Comparison of ENCODE assay signal across 12 cellular contexts in genomic region chr1:5448486-5448885, GRCh38.
DNase-seq lines count a peak whose midpoint lies in the region; ATAC-seq lines count a peak whose summit lies in the region.
"Had no signal": no experiment of that assay in that cellular context is flagged by ENCODE, and none has a peak within 500 bp of the region (broad histone marks: within the 10 kb centered on the region; RNA-seq: fewer than 3 reads in every experiment).

No MANE protein-coding gene starts in this region.

- no peak overlapping the region for H3K4me3 Mint-ChIP-seq in activated naive CD8-positive, alpha-beta T cell treated with anti-CD3 and anti-CD28 coated beads, Interleukin-2, amount 50 U/mL, for 24 hours

- H3K9me3 Mint-ChIP-seq in activated naive CD8-positive, alpha-beta T cell treated with anti-CD3 and anti-CD28 coated beads, Interleukin-2, amount 50 U/mL, for 24 hours: peaks cover 4% of the 10 kb centered on the region

- DNase-seq in stimulated activated CD4-positive, alpha-beta T cell treated with anti-CD3 and anti-CD28 coated beads, Interleukin-15, amount 100 ng/mL, for 24 hours: peak; percentile 24
- DNase-seq in stimulated activated CD4-positive, alpha-beta T cell treated with anti-CD3 and anti-CD28 coated beads, Interleukin-4, amount 100 ng/mL, for 1 hour: no peak
- DNase-seq in activated CD4-positive, alpha-beta T cell treated with anti-CD3 and anti-CD28 coated beads for 48 hours: peak; percentile 22
- DNase-seq in activated naive CD8-positive, alpha-beta T cell treated with anti-CD3 and anti-CD28 coated beads, Interleukin-2, amount 50 U/mL, for 24 hours: peak; percentile 14
- DNase-seq in NCI-H524 (lab: John Stamatoyannopoulos, UW): no peak
- DNase-seq: BE2C, psoas muscle, stomach had no signal

- no peaks in the 10 kb centered on the region for H3K27me3 Mint-ChIP-seq in activated naive CD8-positive, alpha-beta T cell treated with anti-CD3 and anti-CD28 coated beads, Interleukin-2, amount 50 U/mL, for 24 hours

- H3K36me3 Mint-ChIP-seq in activated naive CD8-positive, alpha-beta T cell treated with anti-CD3 and anti-CD28 coated beads, Interleukin-2, amount 50 U/mL, for 24 hours (ENCODE audit: low read depth): no peaks in the 10 kb centered on the region
- H3K36me3 Mint-ChIP-seq: activated naive CD4-positive, alpha-beta T cell treated with anti-CD3 and anti-CD28 coated beads, Interleukin-2, amount 50 U/mL, for 72 hours had no signal

- peaks cover 3% of the 10 kb centered on the region for H3K4me1 Mint-ChIP-seq in activated naive CD8-positive, alpha-beta T cell treated with anti-CD3 and anti-CD28 coated beads, Interleukin-2, amount 50 U/mL, for 24 hours

- no peak for ATAC-seq in activated naive CD8-positive, alpha-beta T cell treated with anti-CD3 and anti-CD28 coated beads, Interleukin-2, amount 50 U/mL, for 24 hours
- no peak for ATAC-seq in HG02840 (IDR thresholded peaks at IDR 0.05; ENCODE audit: low FRiP score, unreplicated experiment)
- ATAC-seq in GM18520 (IDR thresholded peaks at IDR 0.05; ENCODE audit: unreplicated experiment): no peak
- ATAC-seq in HG03135 (IDR thresholded peaks at IDR 0.05; ENCODE audit: unreplicated experiment): no peak
- ATAC-seq: activated naive CD4-positive, alpha-beta T cell treated with anti-CD3 and anti-CD28 coated beads, Interleukin-2, amount 50 U/mL, for 72 hours; psoas muscle had no signal

- no peak overlapping the region for H3K27ac Mint-ChIP-seq in activated naive CD8-positive, alpha-beta T cell treated with anti-CD3 and anti-CD28 coated beads, Interleukin-2, amount 50 U/mL, for 24 hours
- H3K27ac Mint-ChIP-seq: activated naive CD4-positive, alpha-beta T cell treated with anti-CD3 and anti-CD28 coated beads, Interleukin-2, amount 50 U/mL, for 72 hours had no signal

Comparison
In these comparisons a context has a peak if more than half of its experiments do, and no peak if none do; other contexts are left out.
1. DNase-seq: peak in stimulated activated CD4-positive, alpha-beta T cell treated with anti-CD3 and anti-CD28 coated beads, Interleukin-15, amount 100 ng/mL, for 24 hours (single experiment), activated CD4-positive, alpha-beta T cell treated with anti-CD3 and anti-CD28 coated beads for 48 hours (single experiment) and activated naive CD8-positive, alpha-beta T cell treated with anti-CD3 and anti-CD28 coated beads, Interleukin-2, amount 50 U/mL, for 24 hours (single experiment); none in stimulated activated CD4-positive, alpha-beta T cell treated with anti-CD3 and anti-CD28 coated beads, Interleukin-4, amount 100 ng/mL, for 1 hour (single experiment) and NCI-H524 (0 of 2).